In genomic region chr19:58228584-58229254, GRCh38 we compare ENCODE assay signal across 1 cellular context.
A peak's percentile ranks its signal among the peaks of the same experiment; 100 is the strongest.
TF ChIP-seq lines count a peak whose summit lies in the region.

Gene ZNF544, plus strand, starts transcription at chr19:58228914. Its CDS starts 15,110 bp downstream, at chr19:58244024.

TF ChIP-seq in K562, 482 proteins besides CTCF, POLR2A, EP300 and RAD21 (continued from another document and continues in another):
- TF ChIP-seq, protein P1, sequence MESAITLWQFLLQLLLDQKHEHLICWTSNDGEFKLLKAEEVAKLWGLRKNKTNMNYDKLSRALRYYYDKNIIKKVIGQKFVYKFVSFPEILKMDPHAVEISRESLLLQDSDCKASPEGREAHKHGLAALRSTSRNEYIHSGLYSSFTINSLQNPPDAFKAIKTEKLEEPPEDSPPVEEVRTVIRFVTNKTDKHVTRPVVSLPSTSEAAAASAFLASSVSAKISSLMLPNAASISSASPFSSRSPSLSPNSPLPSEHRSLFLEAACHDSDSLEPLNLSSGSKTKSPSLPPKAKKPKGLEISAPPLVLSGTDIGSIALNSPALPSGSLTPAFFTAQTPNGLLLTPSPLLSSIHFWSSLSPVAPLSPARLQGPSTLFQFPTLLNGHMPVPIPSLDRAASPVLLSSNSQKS (CRISPR knock-in tag; IDR thresholded peaks at IDR 0.05): no peak
- TF ChIP-seq RFX1 (IDR thresholded peaks at IDR 0.05): no peak
- peak; percentile 79 for TF ChIP-seq PHF20 (IDR thresholded peaks at IDR 0.05; ENCODE audit: partially characterized antibody)
- TF ChIP-seq NFXL1 (CRISPR knock-in tag; IDR thresholded peaks at IDR 0.05): no peak
- TF ChIP-seq ZNF592 (IDR thresholded peaks at IDR 0.05): peak; percentile 69
- TF ChIP-seq ZNF212 (CRISPR knock-in tag; IDR thresholded peaks at IDR 0.05): 0 out of 2 replicates have a peak, but pooled peaks have one; percentile 7
- no peak for TF ChIP-seq ADNP (tag; IDR thresholded peaks at IDR 0.05)
- TF ChIP-seq KAT2B (IDR thresholded peaks at IDR 0.05; ENCODE audit: low read depth, low read length): no peak
- TF ChIP-seq ZNF239 (CRISPR knock-in tag; IDR thresholded peaks at IDR 0.05): no peak
- TF ChIP-seq ZNF143 (CRISPR knock-in tag; IDR thresholded peaks at IDR 0.05): peak; percentile 77
- TF ChIP-seq KAT7 (CRISPR knock-in tag; IDR thresholded peaks at IDR 0.05; ENCODE audit: borderline replicate concordance): no peak
- no peak for TF ChIP-seq ILK (tag; IDR thresholded peaks at IDR 0.05; ENCODE audit: borderline replicate concordance, low read depth)
- no peak for TF ChIP-seq HDAC6 (IDR thresholded peaks at IDR 0.05; ENCODE audit: low read depth, low read length)
- no peak for TF ChIP-seq RBM17 (IDR thresholded peaks at IDR 0.05; ENCODE audit: borderline replicate concordance, low read depth, low read length)
- peak; percentile 24 to 32; a peak in 1 of 4 replicates for TF ChIP-seq TBL1XR1 (IDR thresholded peaks at IDR 0.05; ENCODE audit: low read length in 2 of 2)
- no peak for TF ChIP-seq EZH2 (IDR thresholded peaks at IDR 0.05; ENCODE audit: borderline replicate concordance, low read depth, low read length)
- peak; percentile 76; the same call in 1 of the 2 replicates for TF ChIP-seq POLR2H (tag; IDR thresholded peaks at IDR 0.05; ENCODE audit: low read depth)
- TF ChIP-seq CREB3L1 (IDR thresholded peaks at IDR 0.05; ENCODE audit: borderline replicate concordance, low read depth): no peak; the same call in 1 of the 2 replicates
- TF ChIP-seq PYGO2 (tag; IDR thresholded peaks at IDR 0.05): no peak
- TF ChIP-seq ZNF316 (IDR thresholded peaks at IDR 0.05): no peak
- peak in 1 of 2 experiments; percentile 51; a peak in 1 of 4 replicates for TF ChIP-seq TEAD1 (CRISPR knock-in tag; IDR thresholded peaks at IDR 0.05)
- no peak for TF ChIP-seq CREB1 (IDR thresholded peaks at IDR 0.05)
- no peak for TF ChIP-seq CREB1 (CRISPR knock-in tag; IDR thresholded peaks at IDR 0.05)
- TF ChIP-seq ZNF717 (CRISPR knock-in tag; IDR thresholded peaks at IDR 0.05): no peak
- no peak for TF ChIP-seq ZC3H11A (IDR thresholded peaks at IDR 0.05; ENCODE audit: low read depth, low read length)
- no peak for TF ChIP-seq TCF7 (IDR thresholded peaks at IDR 0.05; ENCODE audit: borderline replicate concordance)
- peak; percentile 80; the same call in 1 of the 2 replicates for TF ChIP-seq GTF2E2 (tag; IDR thresholded peaks at IDR 0.05)
- no peak for TF ChIP-seq SRSF7 (optimal IDR thresholded peaks at IDR 0.05; ENCODE audit: low read depth, low read length)
- no peak for TF ChIP-seq MEF2A (IDR thresholded peaks at IDR 0.05; ENCODE audit: control insufficient read depth, low read depth, low read length)
- TF ChIP-seq, protein P2, sequence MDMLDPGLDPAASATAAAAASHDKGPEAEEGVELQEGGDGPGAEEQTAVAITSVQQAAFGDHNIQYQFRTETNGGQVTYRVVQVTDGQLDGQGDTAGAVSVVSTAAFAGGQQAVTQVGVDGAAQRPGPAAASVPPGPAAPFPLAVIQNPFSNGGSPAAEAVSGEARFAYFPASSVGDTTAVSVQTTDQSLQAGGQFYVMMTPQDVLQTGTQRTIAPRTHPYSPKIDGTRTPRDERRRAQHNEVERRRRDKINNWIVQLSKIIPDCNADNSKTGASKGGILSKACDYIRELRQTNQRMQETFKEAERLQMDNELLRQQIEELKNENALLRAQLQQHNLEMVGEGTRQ (CRISPR knock-in tag; IDR thresholded peaks at IDR 0.05): no peak
- no peak for TF ChIP-seq MCM3 (IDR thresholded peaks at IDR 0.05)
- no peak for TF ChIP-seq ZNF124 (CRISPR knock-in tag; IDR thresholded peaks at IDR 0.05)
- no peak for TF ChIP-seq CBFA2T2 (conservative IDR thresholded peaks at IDR 0.05)
- TF ChIP-seq ZNF347 (CRISPR knock-in tag; IDR thresholded peaks at IDR 0.05; ENCODE audit: low read depth): no peak
- TF ChIP-seq, protein P3, sequence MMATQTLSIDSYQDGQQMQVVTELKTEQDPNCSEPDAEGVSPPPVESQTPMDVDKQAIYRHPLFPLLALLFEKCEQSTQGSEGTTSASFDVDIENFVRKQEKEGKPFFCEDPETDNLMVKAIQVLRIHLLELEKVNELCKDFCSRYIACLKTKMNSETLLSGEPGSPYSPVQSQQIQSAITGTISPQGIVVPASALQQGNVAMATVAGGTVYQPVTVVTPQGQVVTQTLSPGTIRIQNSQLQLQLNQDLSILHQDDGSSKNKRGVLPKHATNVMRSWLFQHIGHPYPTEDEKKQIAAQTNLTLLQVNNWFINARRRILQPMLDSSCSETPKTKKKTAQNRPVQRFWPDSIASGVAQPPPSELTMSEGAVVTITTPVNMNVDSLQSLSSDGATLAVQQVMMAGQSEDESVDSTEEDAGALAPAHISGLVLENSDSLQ (IDR thresholded peaks at IDR 0.05): no peak
- TF ChIP-seq, protein P4, sequence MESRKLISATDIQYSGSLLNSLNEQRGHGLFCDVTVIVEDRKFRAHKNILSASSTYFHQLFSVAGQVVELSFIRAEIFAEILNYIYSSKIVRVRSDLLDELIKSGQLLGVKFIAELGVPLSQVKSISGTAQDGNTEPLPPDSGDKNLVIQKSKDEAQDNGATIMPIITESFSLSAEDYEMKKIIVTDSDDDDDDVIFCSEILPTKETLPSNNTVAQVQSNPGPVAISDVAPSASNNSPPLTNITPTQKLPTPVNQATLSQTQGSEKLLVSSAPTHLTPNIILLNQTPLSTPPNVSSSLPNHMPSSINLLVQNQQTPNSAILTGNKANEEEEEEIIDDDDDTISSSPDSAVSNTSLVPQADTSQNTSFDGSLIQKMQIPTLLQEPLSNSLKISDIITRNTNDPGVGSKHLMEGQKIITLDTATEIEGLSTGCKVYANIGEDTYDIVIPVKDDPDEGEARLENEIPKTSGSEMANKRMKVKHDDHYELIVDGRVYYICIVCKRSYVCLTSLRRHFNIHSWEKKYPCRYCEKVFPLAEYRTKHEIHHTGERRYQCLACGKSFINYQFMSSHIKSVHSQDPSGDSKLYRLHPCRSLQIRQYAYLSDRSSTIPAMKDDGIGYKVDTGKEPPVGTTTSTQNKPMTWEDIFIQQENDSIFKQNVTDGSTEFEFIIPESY (CRISPR knock-in tag; IDR thresholded peaks at IDR 0.05): peak; percentile 77
- TF ChIP-seq, protein P5, sequence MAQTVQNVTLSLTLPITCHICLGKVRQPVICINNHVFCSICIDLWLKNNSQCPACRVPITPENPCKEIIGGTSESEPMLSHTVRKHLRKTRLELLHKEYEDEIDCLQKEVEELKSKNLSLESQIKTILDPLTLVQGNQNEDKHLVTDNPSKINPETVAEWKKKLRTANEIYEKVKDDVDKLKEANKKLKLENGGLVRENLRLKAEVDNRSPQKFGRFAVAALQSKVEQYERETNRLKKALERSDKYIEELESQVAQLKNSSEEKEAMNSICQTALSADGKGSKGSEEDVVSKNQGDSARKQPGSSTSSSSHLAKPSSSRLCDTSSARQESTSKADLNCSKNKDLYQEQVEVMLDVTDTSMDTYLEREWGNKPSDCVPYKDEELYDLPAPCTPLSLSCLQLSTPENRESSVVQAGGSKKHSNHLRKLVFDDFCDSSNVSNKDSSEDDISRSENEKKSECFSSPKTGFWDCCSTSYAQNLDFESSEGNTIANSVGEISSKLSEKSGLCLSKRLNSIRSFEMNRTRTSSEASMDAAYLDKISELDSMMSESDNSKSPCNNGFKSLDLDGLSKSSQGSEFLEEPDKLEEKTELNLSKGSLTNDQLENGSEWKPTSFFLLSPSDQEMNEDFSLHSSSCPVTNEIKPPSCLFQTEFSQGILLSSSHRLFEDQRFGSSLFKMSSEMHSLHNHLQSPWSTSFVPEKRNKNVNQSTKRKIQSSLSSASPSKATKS (CRISPR knock-in tag; IDR thresholded peaks at IDR 0.05): no peak
- no peak for TF ChIP-seq CAMTA2 (CRISPR knock-in tag; conservative IDR thresholded peaks at IDR 0.05)
- no peak for TF ChIP-seq ZNF561 (CRISPR knock-in tag; conservative IDR thresholded peaks at IDR 0.05)
- TF ChIP-seq STAT5B (CRISPR knock-in tag; IDR thresholded peaks at IDR 0.05): no peak
- no peak for TF ChIP-seq SRSF1 (IDR thresholded peaks at IDR 0.05; ENCODE audit: low read depth, low read length)
- TF ChIP-seq SMC3 (conservative IDR thresholded peaks at IDR 0.05; ENCODE audit: insufficient read depth, low read depth, low read length): no peak
- no peak for TF ChIP-seq TARDBP (IDR thresholded peaks at IDR 0.05)
- TF ChIP-seq, protein P6, sequence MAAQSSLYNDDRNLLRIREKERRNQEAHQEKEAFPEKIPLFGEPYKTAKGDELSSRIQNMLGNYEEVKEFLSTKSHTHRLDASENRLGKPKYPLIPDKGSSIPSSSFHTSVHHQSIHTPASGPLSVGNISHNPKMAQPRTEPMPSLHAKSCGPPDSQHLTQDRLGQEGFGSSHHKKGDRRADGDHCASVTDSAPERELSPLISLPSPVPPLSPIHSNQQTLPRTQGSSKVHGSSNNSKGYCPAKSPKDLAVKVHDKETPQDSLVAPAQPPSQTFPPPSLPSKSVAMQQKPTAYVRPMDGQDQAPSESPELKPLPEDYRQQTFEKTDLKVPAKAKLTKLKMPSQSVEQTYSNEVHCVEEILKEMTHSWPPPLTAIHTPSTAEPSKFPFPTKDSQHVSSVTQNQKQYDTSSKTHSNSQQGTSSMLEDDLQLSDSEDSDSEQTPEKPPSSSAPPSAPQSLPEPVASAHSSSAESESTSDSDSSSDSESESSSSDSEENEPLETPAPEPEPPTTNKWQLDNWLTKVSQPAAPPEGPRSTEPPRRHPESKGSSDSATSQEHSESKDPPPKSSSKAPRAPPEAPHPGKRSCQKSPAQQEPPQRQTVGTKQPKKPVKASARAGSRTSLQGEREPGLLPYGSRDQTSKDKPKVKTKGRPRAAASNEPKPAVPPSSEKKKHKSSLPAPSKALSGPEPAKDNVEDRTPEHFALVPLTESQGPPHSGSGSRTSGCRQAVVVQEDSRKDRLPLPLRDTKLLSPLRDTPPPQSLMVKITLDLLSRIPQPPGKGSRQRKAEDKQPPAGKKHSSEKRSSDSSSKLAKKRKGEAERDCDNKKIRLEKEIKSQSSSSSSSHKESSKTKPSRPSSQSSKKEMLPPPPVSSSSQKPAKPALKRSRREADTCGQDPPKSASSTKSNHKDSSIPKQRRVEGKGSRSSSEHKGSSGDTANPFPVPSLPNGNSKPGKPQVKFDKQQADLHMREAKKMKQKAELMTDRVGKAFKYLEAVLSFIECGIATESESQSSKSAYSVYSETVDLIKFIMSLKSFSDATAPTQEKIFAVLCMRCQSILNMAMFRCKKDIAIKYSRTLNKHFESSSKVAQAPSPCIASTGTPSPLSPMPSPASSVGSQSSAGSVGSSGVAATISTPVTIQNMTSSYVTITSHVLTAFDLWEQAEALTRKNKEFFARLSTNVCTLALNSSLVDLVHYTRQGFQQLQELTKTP (IDR thresholded peaks at IDR 0.05; ENCODE audit: low read depth in 1 of 2, partially characterized antibody in 2 of 2): peak in 1 of 2 experiments; percentile 33
- TF ChIP-seq ARID2 (IDR thresholded peaks at IDR 0.05): no peak
- TF ChIP-seq ZNF41 (CRISPR knock-in tag; conservative IDR thresholded peaks at IDR 0.05): no peak
- TF ChIP-seq ZNF23 (CRISPR knock-in tag; IDR thresholded peaks at IDR 0.05): no peak
- peak; percentile 89 for TF ChIP-seq GABPA (tag; conservative IDR thresholded peaks at IDR 0.05; ENCODE audit: low read depth)
